ENCODE assay signal across 22 cellular contexts in the genomic region with DNA sequence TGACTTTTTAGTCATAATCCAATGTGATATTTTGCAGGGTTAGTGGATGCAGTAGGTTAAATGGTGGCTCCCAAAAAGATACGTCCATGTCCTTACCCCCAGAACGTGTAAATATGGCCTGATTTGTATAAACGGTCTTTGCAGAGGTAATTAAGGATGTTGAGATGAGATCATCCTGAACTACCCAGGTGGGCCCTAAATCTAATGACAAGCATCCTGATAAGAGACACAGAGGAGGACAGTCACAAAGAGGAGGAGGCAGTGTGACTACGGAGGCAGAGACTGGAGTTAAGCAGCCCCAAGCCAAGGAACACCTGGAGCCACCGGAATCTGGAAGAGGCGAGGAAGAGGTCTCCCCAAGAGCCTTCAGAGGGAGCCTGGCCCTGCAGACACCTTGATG.
DNase-seq lines count a peak whose midpoint lies in the region; ATAC-seq, FAIRE-seq and TF ChIP-seq lines count a peak whose summit lies in the region.
"Had no signal": no experiment of that assay in that cellular context is flagged by ENCODE, and none has a peak within 500 bp of the region (broad histone marks: within the 10 kb centered on the region; RNA-seq: fewer than 3 reads in every experiment).

No MANE protein-coding gene starts in this region.

- no peak for ATAC-seq in GM18870 (IDR thresholded peaks at IDR 0.05; ENCODE audit: unreplicated experiment)
- ATAC-seq: GM23338, Panc1 had no signal

- H3K4me1 Mint-ChIP-seq in endodermal cell (peaks cover 37% of the 10 kb centered on the region), neural progenitor cell (peaks cover 71% of the 10 kb centered on the region)

- TF ChIP-seq POLR2A in thyroid gland (IDR thresholded peaks at IDR 0.05): no peak

- H3K27ac ChIP-seq in endodermal cell (ENCODE audit: low read depth, low read length): no peak overlapping the region
- H3K27ac ChIP-seq in neural progenitor cell: no peak overlapping the region
- H3K27ac ChIP-seq in thyroid gland: no peak overlapping the region
- H3K27ac ChIP-seq: KMS-11 had no signal

- H2AFZ ChIP-seq in neural progenitor cell (replicated peaks): no peak overlapping the region
- H2AFZ ChIP-seq: GM23338 had no signal

- H3K79me2 ChIP-seq in neural progenitor cell (ENCODE audit: low read depth): no peaks in the 10 kb centered on the region

- H3K36me3 Mint-ChIP-seq in endodermal cell (ENCODE audit: low read depth) (no peaks in the 10 kb centered on the region), neural progenitor cell (peaks cover 4% of the 10 kb centered on the region)

- intact Hi-C loops in thyroid gland (cut with DNase I): no loop called here

- TF ChIP-seq CTCF in endodermal cell (conservative IDR thresholded peaks at IDR 0.05) (no peak), neural progenitor cell (IDR thresholded peaks at IDR 0.05) (no peak), thyroid gland (IDR thresholded peaks at IDR 0.05) (no peak)

- H3K9me3 Mint-ChIP-seq in endodermal cell (no peaks in the 10 kb centered on the region), neural progenitor cell (peaks cover 2% of the 10 kb centered on the region)
- H3K9me3 Mint-ChIP-seq: GM23338, H9 had no signal

- 81 to 83% methylated on average over 6 of the region's 6 CpGs for WGBS in endodermal cell (ENCODE audit: insufficient coverage in 1 of 2, insufficient read length in 1 of 2), 2 experiments
- 93 to 97% methylated on average over 6 of the region's 6 CpGs for WGBS in thyroid gland, 2 donors

- H3K9ac ChIP-seq in endodermal cell (ENCODE audit: extremely low read depth, low read length, poor library complexity, severe bottlenecking) (no peak overlapping the region), neural progenitor cell (no peak overlapping the region)
- H3K9ac ChIP-seq: KMS-11 had no signal

- peak; percentile 89 for FAIRE-seq in HTR-8/SVneo (lab: Jason Lieb, UNC)
- peak; percentile 53 for FAIRE-seq in urothelium cell line (lab: Jason Lieb, UNC)
- FAIRE-seq: G401.6 had no signal

- DNase-seq in HTR-8/SVneo (ENCODE audit: insufficient read length, low spot score) (no peak), endodermal cell (no peak), neural progenitor cell (ENCODE audit: low spot score) (no peak), urothelium cell line (ENCODE audit: low spot score) (no peak), thyroid gland (no peak), COLO668 (lab: John Stamatoyannopoulos, UW; ENCODE audit: unreplicated experiment) (no peak), KG1 (lab: John Stamatoyannopoulos, UW) (no peak)
- DNase-seq: DMS53, H9, IMR-90, MM.1S, NCI-H1694, NCI-H2029 treated with DMSO at 0.1 percent for 48 hours, NCI-H2227 treated with DMSO at 0.1 percent for 48 hours, NCI-H526 treated with DMSO at 0.1 percent for 48 hours, SHP77 treated with DMSO at 0.1 percent for 48 hours had no signal

- H3K36me3 ChIP-seq in endodermal cell (ENCODE audit: control insufficient read depth, insufficient read depth, low read length): no peaks in the 10 kb centered on the region
- no peaks in the 10 kb centered on the region for H3K36me3 ChIP-seq in neural progenitor cell
- no peaks in the 10 kb centered on the region for H3K36me3 ChIP-seq in thyroid gland

- peaks cover 8% of the 10 kb centered on the region for H3K27me3 Mint-ChIP-seq in endodermal cell (ENCODE audit: insufficient read depth)
- peaks cover 6% of the 10 kb centered on the region for H3K27me3 Mint-ChIP-seq in neural progenitor cell (ENCODE audit: insufficient read depth, low read depth)

- no peaks in the 10 kb centered on the region for H3K9me3 ChIP-seq in endodermal cell (ENCODE audit: control insufficient read depth, low read length)
- H3K9me3 ChIP-seq in neural progenitor cell (ENCODE audit: low read depth): no peaks in the 10 kb centered on the region
- H3K9me3 ChIP-seq in thyroid gland: no peaks in the 10 kb centered on the region

- H3K4me3 ChIP-seq in endodermal cell (ENCODE audit: low read length): no peak overlapping the region
- H3K4me3 ChIP-seq in neural progenitor cell: no peak overlapping the region
- no peak overlapping the region for H3K4me3 ChIP-seq in thyroid gland (replicated peaks in 1 of 3)
- H3K4me3 ChIP-seq: GM23338, SK-N-MC had no signal

- no peaks in the 10 kb centered on the region for H4K20me1 ChIP-seq in neural progenitor cell (ENCODE audit: low read depth)

- H3K27me3 ChIP-seq in endodermal cell (ENCODE audit: control insufficient read depth, insufficient read depth, low read length, poor library complexity, severe bottlenecking) (no peaks in the 10 kb centered on the region), neural progenitor cell (no peaks in the 10 kb centered on the region), thyroid gland (no peaks in the 10 kb centered on the region)

- no peak overlapping the region for H3K4me2 ChIP-seq in neural progenitor cell
- H3K4me2 ChIP-seq: GM23338, KMS-11 had no signal

- H3K4me3 Mint-ChIP-seq in endodermal cell (no peak overlapping the region), neural progenitor cell (peak overlapping the region; percentile 6)
- H3K4me3 Mint-ChIP-seq: GM23338, H9 had no signal

- H3K27ac Mint-ChIP-seq in endodermal cell (peak overlapping the region; percentile 4), neural progenitor cell (peak overlapping the region; percentile 9)
- H3K27ac Mint-ChIP-seq: GM23338 had no signal

- H3K4me1 ChIP-seq in endodermal cell (ENCODE audit: control insufficient read depth, insufficient read depth, low read length): no peaks in the 10 kb centered on the region
- H3K4me1 ChIP-seq in neural progenitor cell: peaks cover 36% of the 10 kb centered on the region
- peaks cover 25 to 48% of the 10 kb centered on the region in 2 donors for H3K4me1 ChIP-seq in thyroid gland

- peaks cover 14% of the 10 kb centered on the region for H3F3A ChIP-seq in neural progenitor cell (ENCODE audit: low read depth)
